In the genomic region with DNA sequence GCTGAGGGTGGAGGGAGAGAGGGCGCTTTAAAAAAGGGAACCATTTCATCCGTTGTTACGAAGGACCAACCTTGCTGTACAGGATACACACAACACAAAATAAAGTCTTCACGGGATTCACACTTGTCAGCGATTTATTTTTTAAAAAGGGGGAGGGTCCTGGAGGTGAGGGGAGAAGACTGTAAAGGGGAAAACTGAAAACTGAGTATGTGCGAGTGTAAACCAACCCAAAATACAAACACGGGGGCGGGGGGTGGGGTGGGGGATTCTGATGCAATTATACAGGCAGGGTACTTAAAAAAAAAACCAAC, we compare ENCODE assay signal across 9 cellular contexts. TPM values are rescaled to one million over a fixed set of nuclear protein-coding genes. Genes with fewer than 3 reads are reported as not detected.
DNase-seq lines count a peak whose midpoint lies in the region; TF ChIP-seq lines count a peak whose summit lies in the region.
"Had no signal": no experiment of that assay in that cellular context is flagged by ENCODE, and none has a peak within 500 bp of the region (broad histone marks: within the 10 kb centered on the region; RNA-seq: fewer than 3 reads in every experiment).

No MANE protein-coding gene starts in this region.

- peaks cover 27% of the 10 kb centered on the region for H3K36me3 ChIP-seq in MG63
- H3K36me3 ChIP-seq in duodenal mucosa (ENCODE audit: control insufficient read depth in 1 of 2, insufficient read depth in 2 of 2, low read length in 2 of 2): peaks cover 12 to 28% of the 10 kb centered on the region in 2 donors

- H3K36me3 Mint-ChIP-seq in T-helper 1 cell treated with Interleukin-12 subunit alpha and Interleukin-12 subunit beta and Interleukin-4 antibody, amounts not matched to agents 30 μg/mL and 1 μg/mL, for 36 hours (ENCODE audit: low read depth): peaks cover 35% of the 10 kb centered on the region
- peaks cover 26% of the 10 kb centered on the region for H3K36me3 Mint-ChIP-seq in nephron (ENCODE audit: low read depth)

- TF ChIP-seq CTCF in nephron (IDR thresholded peaks at IDR 0.05; ENCODE audit: unreplicated experiment in 3 of 3) (no peak), GM20000 (IDR thresholded peaks at IDR 0.05; ENCODE audit: extremely low read depth, missing control alignments) (no peak)

- peak overlapping the region; percentile 92 for H3K4me3 Mint-ChIP-seq in T-helper 1 cell treated with Interleukin-12 subunit alpha and Interleukin-12 subunit beta and Interleukin-4 antibody, amounts not matched to agents 30 μg/mL and 1 μg/mL, for 36 hours
- peak overlapping the region; percentile 96 to 98 (median 98) for H3K4me3 Mint-ChIP-seq in nephron

- no peaks in the 10 kb centered on the region for H3K9me3 Mint-ChIP-seq in T-helper 1 cell treated with Interleukin-12 subunit alpha and Interleukin-12 subunit beta and Interleukin-4 antibody, amounts not matched to agents 30 μg/mL and 1 μg/mL, for 36 hours
- H3K9me3 Mint-ChIP-seq in nephron: no peaks in the 10 kb centered on the region

- no peaks in the 10 kb centered on the region for H3K27me3 ChIP-seq in MG63
- no peaks in the 10 kb centered on the region for H3K27me3 ChIP-seq in duodenal mucosa (ENCODE audit: control insufficient read depth in 1 of 2, insufficient read depth in 2 of 2, low read length in 2 of 2)

- no peaks in the 10 kb centered on the region for H3K9me3 ChIP-seq in MG63
- no peaks in the 10 kb centered on the region for H3K9me3 ChIP-seq in duodenal mucosa (ENCODE audit: control insufficient read depth in 1 of 2, low read length in 2 of 2)

- H3K27me3 Mint-ChIP-seq in T-helper 1 cell treated with Interleukin-12 subunit alpha and Interleukin-12 subunit beta and Interleukin-4 antibody, amounts not matched to agents 30 μg/mL and 1 μg/mL, for 36 hours (ENCODE audit: low read depth): no peaks in the 10 kb centered on the region
- no peaks in the 10 kb centered on the region for H3K27me3 Mint-ChIP-seq in nephron (ENCODE audit: low read depth)

- H3K27ac Mint-ChIP-seq in T-helper 1 cell treated with Interleukin-12 subunit alpha and Interleukin-12 subunit beta and Interleukin-4 antibody, amounts not matched to agents 30 μg/mL and 1 μg/mL, for 36 hours: peak overlapping the region; percentile 99
- H3K27ac Mint-ChIP-seq in nephron: peak overlapping the region; percentile 98 to 99 (median 99)

- H3K4me1 Mint-ChIP-seq in T-helper 1 cell treated with Interleukin-12 subunit alpha and Interleukin-12 subunit beta and Interleukin-4 antibody, amounts not matched to agents 30 μg/mL and 1 μg/mL, for 36 hours (ENCODE audit: low read depth): peaks cover 38% of the 10 kb centered on the region
- H3K4me1 Mint-ChIP-seq in nephron: peaks cover 42% of the 10 kb centered on the region

- peaks cover 9 to 12% of the 10 kb centered on the region in 2 donors for H3K4me1 ChIP-seq in duodenal mucosa (ENCODE audit: control insufficient read depth in 1 of 2, insufficient read depth in 2 of 2, low read length in 2 of 2)

- DNase-seq in T-helper 1 cell: no peak
- no peak for DNase-seq in MG63
- no peak for DNase-seq in GM20000 (ENCODE audit: low spot score)
- no peak for DNase-seq in NCI-H1417 treated with DMSO at 0.1 percent for 48 hours (lab: John Stamatoyannopoulos, UW)
- no peak for DNase-seq in activated gamma-delta T cell (lab: John Stamatoyannopoulos, UW)

- H3K4me3 ChIP-seq in MG63: peak overlapping the region; percentile 88
- peak overlapping the region; percentile 97 to 100 for H3K4me3 ChIP-seq in duodenal mucosa (ENCODE audit: low read depth in 1 of 2, low read length in 2 of 2)

- peak overlapping the region; percentile 84 for H3K27ac ChIP-seq in duodenal mucosa (ENCODE audit: low read depth, low read length)

- peak overlapping the region; percentile 75 to 98 for H3K9ac ChIP-seq in duodenal mucosa (ENCODE audit: low read depth in 1 of 2, low read length in 2 of 2)

RNA-seq across cellular contexts. Expression of a gene that starts 0.5 kb away (rescaled TPM):
- total RNA-seq in MG63 (2014; rRNA removed; shearing (Covaris generic); ENCODE audit: low replicate concordance): 76.4 and 102 TPM in 2 replicates

RNA-seq across cellular contexts. Expression of a gene that starts 19.9 kb away (rescaled TPM):
- 0.13 TPM in 1 of 2 replicates, not detected in the other for total RNA-seq in MG63 (2014; rRNA removed; shearing (Covaris generic); ENCODE audit: low replicate concordance)

RNA-seq across cellular contexts. Expression of a gene that starts 41.0 kb away (rescaled TPM):
- not detected in 2 replicates for total RNA-seq in MG63 (2014; rRNA removed; shearing (Covaris generic); ENCODE audit: low replicate concordance)
- total RNA-seq: dermis microvascular lymphatic vessel endothelial cell had no signal

RNA-seq across cellular contexts. Expression of a gene that starts 41.5 kb away (rescaled TPM):
- total RNA-seq in MG63 (2014; rRNA removed; shearing (Covaris generic); ENCODE audit: low replicate concordance): 8.6 and 11.7 TPM in 2 replicates

RNA-seq across cellular contexts. Expression of a gene that starts 47.5 kb away (rescaled TPM):
- total RNA-seq in MG63 (2014; rRNA removed; shearing (Covaris generic); ENCODE audit: low replicate concordance): 2.7 and 3.6 TPM in 2 replicates
